Comparison of ENCODE assay signal across 3 cellular contexts in genomic region chr7:155439311-155440017, GRCh38.
TF ChIP-seq lines count a peak whose summit lies in the region.

No MANE protein-coding gene starts in this region.

TF ChIP-seq in K562, 482 proteins besides CTCF, POLR2A, EP300 and RAD21:
- TF ChIP-seq CBX8 (IDR thresholded peaks at IDR 0.05; ENCODE audit: borderline replicate concordance, extremely low read depth, low read depth, low read length, poor library complexity, severe bottlenecking), result peak; percentile 41
- no peak for TF ChIP-seq MECOM (CRISPR knock-in tag; IDR thresholded peaks at IDR 0.05)

TF ChIP-seq in HepG2, 621 proteins besides CTCF, POLR2A, EP300 and RAD21:
- TF ChIP-seq ZNF432 (CRISPR knock-in tag; IDR thresholded peaks at IDR 0.05; ENCODE audit: borderline replicate concordance) (no peak), EZH2 (conservative IDR thresholded peaks at IDR 0.05; ENCODE audit: low read depth, low read length) (0 out of 2 replicates have a peak, but pooled peaks have one; percentile 15), GMEB1 (CRISPR knock-in tag; IDR thresholded peaks at IDR 0.05; ENCODE audit: borderline replicate concordance) (no peak)

TF ChIP-seq in SK-N-SH, 30 proteins besides CTCF, POLR2A, EP300 and RAD21:
- TF ChIP-seq GATA2 (CRISPR knock-in tag; IDR thresholded peaks at IDR 0.05) (no peak), MEF2A (IDR thresholded peaks at IDR 0.05; ENCODE audit: borderline replicate concordance, low read depth) (no peak), IRF3 (IDR thresholded peaks at IDR 0.05; ENCODE audit: low read depth, low read length) (no peak), NFIC (IDR thresholded peaks at IDR 0.05; ENCODE audit: borderline replicate concordance) (no peak), FOXJ3 (CRISPR knock-in tag; IDR thresholded peaks at IDR 0.05) (no peak)
